Comparison of ENCODE assay signal across 22 cellular contexts in the genomic region with DNA sequence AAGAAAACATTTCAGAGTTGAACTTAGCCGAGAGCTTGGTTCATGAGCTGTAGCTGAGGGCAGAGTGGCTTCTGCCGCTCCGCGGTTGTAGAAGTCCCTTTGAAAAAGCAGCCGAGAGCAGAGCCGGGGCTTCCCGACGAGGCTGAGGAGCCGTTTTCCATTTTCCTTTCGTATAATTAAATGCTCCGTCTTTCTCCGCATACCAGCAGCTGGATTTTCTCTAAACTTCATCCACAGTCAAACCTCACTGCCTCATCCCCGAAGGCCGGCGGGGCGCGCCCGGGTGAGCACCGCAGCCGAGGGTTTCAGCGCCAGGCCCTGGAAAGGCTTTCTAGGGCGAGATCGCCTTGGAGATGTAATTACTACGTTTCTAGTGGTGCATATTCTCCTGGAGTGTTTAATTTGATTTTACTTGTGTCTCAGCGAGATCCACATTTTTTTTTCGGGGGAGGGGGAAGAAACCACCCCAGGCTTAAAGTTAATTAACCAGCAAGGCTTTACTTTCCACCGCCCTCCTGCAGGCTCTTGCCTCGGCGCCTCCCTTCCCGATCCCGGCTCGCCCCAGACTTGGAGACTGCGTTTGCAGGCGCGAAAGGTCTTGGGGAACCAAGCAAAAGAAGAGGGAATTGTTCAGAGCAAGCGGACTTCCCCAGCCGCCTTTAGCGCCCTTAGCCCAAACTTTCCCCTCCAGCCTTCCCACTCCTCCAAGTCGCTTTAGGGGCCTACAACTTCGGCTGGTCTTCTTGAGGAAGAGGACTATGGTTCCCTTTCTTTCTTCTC. TPM values are rescaled to one million over a fixed set of nuclear protein-coding genes. Genes with fewer than 3 reads are reported as not detected.
A peak's percentile ranks its signal among the peaks of the same experiment; 100 is the strongest.
DNase-seq lines count a peak whose midpoint lies in the region; TF ChIP-seq lines count a peak whose summit lies in the region.
"Had no signal": no experiment of that assay in that cellular context is flagged by ENCODE, and none has a peak within 500 bp of the region (broad histone marks: within the 10 kb centered on the region; RNA-seq: fewer than 3 reads in every experiment).

No MANE protein-coding gene starts in this region.

- H2BK5ac ChIP-seq in neuronal stem cell (ENCODE audit: low read length): no peak overlapping the region

- no peaks in the 10 kb centered on the region for H3K36me3 Mint-ChIP-seq in T-helper 1 cell treated with Interleukin-12 subunit alpha and Interleukin-12 subunit beta and Interleukin-4 antibody, amounts not matched to agents 30 μg/mL and 1 μg/mL, for 36 hours (ENCODE audit: low read depth)
- no peaks in the 10 kb centered on the region for H3K36me3 Mint-ChIP-seq in IgD-negative memory B cell

- no peak overlapping the region for H3K9ac ChIP-seq in neuronal stem cell (ENCODE audit: low read depth, low read length, poor library complexity)

- H2BK12ac ChIP-seq in neuronal stem cell (ENCODE audit: low read length): no peak overlapping the region

- no peaks in the 10 kb centered on the region for H3K4me1 ChIP-seq in neuronal stem cell (ENCODE audit: control insufficient read depth in 2 of 2, insufficient read depth in 1 of 2, low read depth in 1 of 2, low read length in 2 of 2)
- H3K4me1 ChIP-seq: pancreas had no signal

- H3K4me3 Mint-ChIP-seq in T-helper 1 cell treated with Interleukin-12 subunit alpha and Interleukin-12 subunit beta and Interleukin-4 antibody, amounts not matched to agents 30 μg/mL and 1 μg/mL, for 36 hours: no peak overlapping the region
- peak overlapping the region in 3 of 4 donors; percentile 27 to 78 (median 64) for H3K4me3 Mint-ChIP-seq in IgD-negative memory B cell
- H3K4me3 Mint-ChIP-seq: activated CD8-positive, alpha-beta T cell treated with anti-CD3 and anti-CD28 coated beads, Interleukin-2, amount 10 ng/mL, durations not matched to agents 7 days and 5 days had no signal

- no CpG with 5 or more reads among the region's 40 CpGs for WGBS in neuronal stem cell (ENCODE audit: extremely low coverage in 2 of 2, insufficient read length in 2 of 2, insufficient replicate concordance in 1 of 2), 2 donors

- H2AFZ ChIP-seq in neuronal stem cell (ENCODE audit: low read length): peak overlapping the region; percentile 51
- H2AFZ ChIP-seq: PC-9 had no signal

- no peak overlapping the region for H3K23ac ChIP-seq in neuronal stem cell (ENCODE audit: low read depth, low read length, poor library complexity)

- DNase-seq in T-helper 1 cell (no peak), coronary artery (ENCODE audit: low spot score) (no peak), neuronal stem cell (ENCODE audit: low spot score) (no peak), middle frontal gyrus (ENCODE audit: extremely low spot score, low spot score) (no peak), NCI-H2107 (lab: John Stamatoyannopoulos, UW) (no peak), GOT3 (lab: John Stamatoyannopoulos, UW) (no peak)
- DNase-seq: 8988T; activated CD8-positive, alpha-beta T cell treated with anti-CD3 and anti-CD28 coated beads, Interleukin-2, amount 10 ng/mL, durations not matched to agents 7 days and 5 days; activated gamma-delta T cell treated with Interleukin-2 at 50 U/mL for 16 hours; C1 segment of cervical spinal cord; effector CD4-positive, alpha-beta T cell; hypothalamus; kidney glomerular epithelial cell; NCI-H2171; NCI-H748 treated with DMSO at 0.1 percent for 48 hours; pancreas; PC-9; small intestine had no signal

- H3K4me1 Mint-ChIP-seq in T-helper 1 cell treated with Interleukin-12 subunit alpha and Interleukin-12 subunit beta and Interleukin-4 antibody, amounts not matched to agents 30 μg/mL and 1 μg/mL, for 36 hours (ENCODE audit: low read depth): no peaks in the 10 kb centered on the region
- H3K4me1 Mint-ChIP-seq in IgD-negative memory B cell: peaks cover 12 to 26% (median 13%) of the 10 kb centered on the region in 3 donors

- H4K91ac ChIP-seq in neuronal stem cell (ENCODE audit: low read depth, low read length, poor library complexity): no peak overlapping the region

- H3K79me1 ChIP-seq in neuronal stem cell (ENCODE audit: low read depth, low read length): no peaks in the 10 kb centered on the region

- H3K4me3 ChIP-seq in coronary artery (peak overlapping the region; percentile 51), neuronal stem cell (ENCODE audit: low read length in 2 of 2) (no peak overlapping the region)
- H3K4me3 ChIP-seq: K562, pancreas, PC-9, upper lobe of left lung had no signal

- no peak overlapping the region for H2AK5ac ChIP-seq in neuronal stem cell (ENCODE audit: low read depth, low read length)

- no peak overlapping the region for H3K14ac ChIP-seq in neuronal stem cell (ENCODE audit: low read length)

- peak overlapping the region; percentile 2 for H3K27ac Mint-ChIP-seq in T-helper 1 cell treated with Interleukin-12 subunit alpha and Interleukin-12 subunit beta and Interleukin-4 antibody, amounts not matched to agents 30 μg/mL and 1 μg/mL, for 36 hours
- H3K27ac Mint-ChIP-seq in IgD-negative memory B cell: peak overlapping the region; percentile 62 to 81 (median 71)

- H3K4ac ChIP-seq in neuronal stem cell (ENCODE audit: low read length): no peak overlapping the region

- H3K36me3 ChIP-seq in neuronal stem cell (replicated peaks in 1 of 2; ENCODE audit: control insufficient read depth in 2 of 2, insufficient read depth in 2 of 2, low read length in 2 of 2): no peaks in the 10 kb centered on the region
- H3K36me3 ChIP-seq: pancreas, upper lobe of left lung had no signal

- no peak overlapping the region for H3K18ac ChIP-seq in neuronal stem cell (ENCODE audit: low read length)

- peaks cover 73 to 100% (median 98%) of the 10 kb centered on the region in 3 experiments for H3K27me3 ChIP-seq in neuronal stem cell (ENCODE audit: control insufficient read depth in 3 of 3, insufficient read depth in 3 of 3, low read depth in 1 of 3, low read length in 3 of 3)

- H3K27me3 Mint-ChIP-seq in T-helper 1 cell treated with Interleukin-12 subunit alpha and Interleukin-12 subunit beta and Interleukin-4 antibody, amounts not matched to agents 30 μg/mL and 1 μg/mL, for 36 hours (ENCODE audit: low read depth): peaks cover 94% of the 10 kb centered on the region
- peaks cover 68% of the 10 kb centered on the region for H3K27me3 Mint-ChIP-seq in IgD-negative memory B cell

- peaks cover 0 to 7% of the 10 kb centered on the region in 2 donors for H3K9me3 ChIP-seq in neuronal stem cell (replicated peaks in 1 of 2; ENCODE audit: control insufficient read depth in 2 of 2, insufficient read depth in 1 of 2, low read depth in 1 of 2, low read length in 2 of 2)
- H3K9me3 ChIP-seq: pancreas, upper lobe of left lung had no signal

- no peak overlapping the region for H3K27ac ChIP-seq in coronary artery
- H3K27ac ChIP-seq in neuronal stem cell (replicated peaks; ENCODE audit: low read length): no peak overlapping the region
- H3K27ac ChIP-seq: pancreas, PC-9, upper lobe of left lung had no signal

- no peak overlapping the region for H2BK120ac ChIP-seq in neuronal stem cell (ENCODE audit: low read depth, low read length)

- no peak overlapping the region for H4K8ac ChIP-seq in neuronal stem cell (ENCODE audit: low read depth, low read length)

- H3K4me2 ChIP-seq in neuronal stem cell (ENCODE audit: insufficient read depth, low read length, poor library complexity, severe bottlenecking): no peak overlapping the region
- H3K4me2 ChIP-seq: PC-9 had no signal

- TF ChIP-seq CTCF in coronary artery (IDR thresholded peaks at IDR 0.05): no peak

- H2BK15ac ChIP-seq in neuronal stem cell (ENCODE audit: low read length): no peak overlapping the region

- no peaks in the 10 kb centered on the region for H3K9me3 Mint-ChIP-seq in T-helper 1 cell treated with Interleukin-12 subunit alpha and Interleukin-12 subunit beta and Interleukin-4 antibody, amounts not matched to agents 30 μg/mL and 1 μg/mL, for 36 hours
- H3K9me3 Mint-ChIP-seq in IgD-negative memory B cell: peaks cover 0 to 2% (median 0%) of the 10 kb centered on the region in 3 donors

RNA-seq across cellular contexts. Expression of gene HOXC13, which starts 2.9 kb away (rescaled TPM):
- not detected for polyA plus RNA-seq in IgD-negative memory B cell
- not detected for polyA plus RNA-seq in neuronal stem cell (2013, experiment 1 of 2)
- polyA plus RNA-seq in neuronal stem cell (2013, experiment 2 of 2): 0.01 TPM
- polyA plus RNA-seq: pancreas, small intestine had no signal

RNA-seq across cellular contexts. Expression of gene HOXC12, which starts 19.0 kb away (rescaled TPM):
- not detected for polyA plus RNA-seq in IgD-negative memory B cell
- not detected for polyA plus RNA-seq in neuronal stem cell (2013, experiment 1 of 2)
- polyA plus RNA-seq in neuronal stem cell (2013, experiment 2 of 2): not detected
- polyA plus RNA-seq: pancreas, small intestine had no signal

RNA-seq across cellular contexts. Expression of gene HOXC11, which starts 37.2 kb away (rescaled TPM):
- polyA plus RNA-seq in IgD-negative memory B cell: not detected
- not detected for polyA plus RNA-seq in neuronal stem cell (2013, experiment 1 of 2)
- not detected for polyA plus RNA-seq in neuronal stem cell (2013, experiment 2 of 2)
- polyA plus RNA-seq: K562, pancreas had no signal

RNA-seq across cellular contexts. Expression of gene HOTAIR, which starts 39.0 kb away (rescaled TPM):
- polyA plus RNA-seq in IgD-negative memory B cell: not detected
- not detected for polyA plus RNA-seq in neuronal stem cell (2013, experiment 1 of 2)
- polyA plus RNA-seq in neuronal stem cell (2013, experiment 2 of 2): not detected
- polyA plus RNA-seq: pancreas, small intestine had no signal

RNA-seq across cellular contexts. Expression of gene HOXC10, which starts 49.2 kb away (rescaled TPM):
- polyA plus RNA-seq in IgD-negative memory B cell: not detected
- polyA plus RNA-seq in neuronal stem cell (2013, experiment 1 of 2): not detected
- polyA plus RNA-seq in neuronal stem cell (2013, experiment 2 of 2): not detected
- polyA plus RNA-seq: small intestine had no signal
